1 cellular context compared by ENCODE assay signal in the genomic region with DNA sequence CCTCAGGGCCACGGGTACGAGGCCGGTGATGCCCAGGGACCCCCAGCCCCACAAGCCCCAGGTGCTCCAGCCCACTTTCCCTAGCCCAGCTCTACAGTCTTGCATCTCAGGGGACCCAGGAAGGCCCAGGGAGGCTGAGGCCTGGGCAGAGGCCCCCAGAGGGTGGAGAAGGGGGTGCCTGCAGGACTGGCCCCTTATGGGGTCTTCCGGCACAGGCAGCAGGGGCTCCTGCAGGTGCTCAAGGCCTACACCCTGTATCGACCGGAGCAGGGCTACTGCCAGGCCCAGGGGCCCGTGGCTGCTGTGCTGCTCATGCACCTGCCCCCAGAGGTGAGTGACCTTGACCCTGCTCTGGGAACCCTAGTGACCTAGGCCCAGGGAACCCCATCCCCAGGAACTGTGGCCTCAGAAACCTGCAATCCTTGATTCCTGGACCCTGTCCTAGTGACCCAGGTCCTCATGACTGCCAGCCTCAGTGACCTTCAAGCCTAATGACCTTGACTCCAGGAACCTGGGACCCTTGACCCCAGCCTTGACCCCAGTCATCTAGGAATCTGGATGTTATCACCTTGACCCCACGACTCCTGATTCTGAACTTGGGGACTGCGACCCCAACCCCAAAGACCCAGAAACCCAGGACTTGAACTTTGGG.
A peak's percentile ranks its signal among the peaks of the same experiment; 100 is the strongest.
TF ChIP-seq lines count a peak whose summit lies in the region.

No MANE protein-coding gene starts in this region.

TF ChIP-seq in K562, 482 proteins besides CTCF, POLR2A, EP300 and RAD21:
- no peak for TF ChIP-seq ZBTB17 (CRISPR knock-in tag; IDR thresholded peaks at IDR 0.05)
- TF ChIP-seq KAT2B (IDR thresholded peaks at IDR 0.05; ENCODE audit: low read depth, low read length), result no peak
- no peak for TF ChIP-seq CC2D1A (IDR thresholded peaks at IDR 0.05)
- TF ChIP-seq ELF4 (CRISPR knock-in tag; IDR thresholded peaks at IDR 0.05), result no peak
- TF ChIP-seq, protein P1, sequence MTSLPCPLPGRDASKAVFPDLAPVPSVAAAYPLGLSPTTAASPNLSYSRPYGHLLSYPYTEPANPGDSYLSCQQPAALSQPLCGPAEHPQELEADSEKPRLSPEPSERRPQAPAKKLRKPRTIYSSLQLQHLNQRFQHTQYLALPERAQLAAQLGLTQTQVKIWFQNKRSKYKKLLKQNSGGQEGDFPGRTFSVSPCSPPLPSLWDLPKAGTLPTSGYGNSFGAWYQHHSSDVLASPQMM (CRISPR knock-in tag; IDR thresholded peaks at IDR 0.05), result no peak
- TF ChIP-seq DIDO1 (tag; IDR thresholded peaks at IDR 0.05; ENCODE audit: low read depth), result no peak
- peak; percentile 89 for TF ChIP-seq ESRRA (IDR thresholded peaks at IDR 0.05; ENCODE audit: borderline replicate concordance, low read depth)
- TF ChIP-seq PML (IDR thresholded peaks at IDR 0.05; ENCODE audit: low read length), result no peak
- TF ChIP-seq, protein P2, sequence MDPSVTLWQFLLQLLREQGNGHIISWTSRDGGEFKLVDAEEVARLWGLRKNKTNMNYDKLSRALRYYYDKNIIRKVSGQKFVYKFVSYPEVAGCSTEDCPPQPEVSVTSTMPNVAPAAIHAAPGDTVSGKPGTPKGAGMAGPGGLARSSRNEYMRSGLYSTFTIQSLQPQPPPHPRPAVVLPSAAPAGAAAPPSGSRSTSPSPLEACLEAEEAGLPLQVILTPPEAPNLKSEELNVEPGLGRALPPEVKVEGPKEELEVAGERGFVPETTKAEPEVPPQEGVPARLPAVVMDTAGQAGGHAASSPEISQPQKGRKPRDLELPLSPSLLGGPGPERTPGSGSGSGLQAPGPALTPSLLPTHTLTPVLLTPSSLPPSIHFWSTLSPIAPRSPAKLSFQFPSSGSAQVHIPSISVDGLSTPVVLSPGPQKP (CRISPR knock-in tag; IDR thresholded peaks at IDR 0.05), result no peak
- TF ChIP-seq TCF7L2 (IDR thresholded peaks at IDR 0.05; ENCODE audit: low read depth, low read length), result no peak
- 0 out of 2 replicates have a peak, but pooled peaks have one; percentile 12 for TF ChIP-seq ZBTB7A (IDR thresholded peaks at IDR 0.05; ENCODE audit: borderline replicate concordance, control insufficient read depth, low read depth, low read length)
- TF ChIP-seq OTX1 (CRISPR knock-in tag; IDR thresholded peaks at IDR 0.05), result no peak
- no peak for TF ChIP-seq SRSF1 (IDR thresholded peaks at IDR 0.05; ENCODE audit: low read depth, low read length)
- 0 out of 2 replicates have a peak, but pooled peaks have one; percentile 25 for TF ChIP-seq POLR2G (IDR thresholded peaks at IDR 0.05; ENCODE audit: low read depth, low read length)
- TF ChIP-seq CXXC5 (CRISPR knock-in tag; IDR thresholded peaks at IDR 0.05), result no peak
- TF ChIP-seq, protein P3, sequence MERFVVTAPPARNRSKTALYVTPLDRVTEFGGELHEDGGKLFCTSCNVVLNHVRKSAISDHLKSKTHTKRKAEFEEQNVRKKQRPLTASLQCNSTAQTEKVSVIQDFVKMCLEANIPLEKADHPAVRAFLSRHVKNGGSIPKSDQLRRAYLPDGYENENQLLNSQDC (CRISPR knock-in tag; IDR thresholded peaks at IDR 0.05), result no peak
- TF ChIP-seq HDAC2 (IDR thresholded peaks at IDR 0.05), result no peak
- TF ChIP-seq PYGO2 (tag; IDR thresholded peaks at IDR 0.05), result no peak
- TF ChIP-seq NR2C2 (CRISPR knock-in tag; IDR thresholded peaks at IDR 0.05), result no peak
- TF ChIP-seq NR2C2 (tag; IDR thresholded peaks at IDR 0.05), result peak; percentile 44; the same call in 1 of the 2 replicates
- TF ChIP-seq, protein P4, sequence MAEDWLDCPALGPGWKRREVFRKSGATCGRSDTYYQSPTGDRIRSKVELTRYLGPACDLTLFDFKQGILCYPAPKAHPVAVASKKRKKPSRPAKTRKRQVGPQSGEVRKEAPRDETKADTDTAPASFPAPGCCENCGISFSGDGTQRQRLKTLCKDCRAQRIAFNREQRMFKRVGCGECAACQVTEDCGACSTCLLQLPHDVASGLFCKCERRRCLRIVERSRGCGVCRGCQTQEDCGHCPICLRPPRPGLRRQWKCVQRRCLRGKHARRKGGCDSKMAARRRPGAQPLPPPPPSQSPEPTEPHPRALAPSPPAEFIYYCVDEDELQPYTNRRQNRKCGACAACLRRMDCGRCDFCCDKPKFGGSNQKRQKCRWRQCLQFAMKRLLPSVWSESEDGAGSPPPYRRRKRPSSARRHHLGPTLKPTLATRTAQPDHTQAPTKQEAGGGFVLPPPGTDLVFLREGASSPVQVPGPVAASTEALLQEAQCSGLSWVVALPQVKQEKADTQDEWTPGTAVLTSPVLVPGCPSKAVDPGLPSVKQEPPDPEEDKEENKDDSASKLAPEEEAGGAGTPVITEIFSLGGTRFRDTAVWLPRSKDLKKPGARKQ (CRISPR knock-in tag; IDR thresholded peaks at IDR 0.05), result no peak
- TF ChIP-seq HSF4 (CRISPR knock-in tag; IDR thresholded peaks at IDR 0.05; ENCODE audit: borderline replicate concordance), result no peak
- TF ChIP-seq, protein P5, sequence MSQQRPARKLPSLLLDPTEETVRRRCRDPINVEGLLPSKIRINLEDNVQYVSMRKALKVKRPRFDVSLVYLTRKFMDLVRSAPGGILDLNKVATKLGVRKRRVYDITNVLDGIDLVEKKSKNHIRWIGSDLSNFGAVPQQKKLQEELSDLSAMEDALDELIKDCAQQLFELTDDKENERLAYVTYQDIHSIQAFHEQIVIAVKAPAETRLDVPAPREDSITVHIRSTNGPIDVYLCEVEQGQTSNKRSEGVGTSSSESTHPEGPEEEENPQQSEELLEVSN (IDR thresholded peaks at IDR 0.05; ENCODE audit: borderline replicate concordance in 1 of 2, extremely low read depth in 1 of 2, insufficient read depth in 1 of 2, insufficient read length in 1 of 2, low read depth in 1 of 2, low read length in 1 of 2, poor library complexity in 1 of 2, severe bottlenecking in 1 of 2), result no peak
- no peak for TF ChIP-seq NCOA6 (IDR thresholded peaks at IDR 0.05)
- TF ChIP-seq MTA2 (IDR thresholded peaks at IDR 0.05; ENCODE audit: low read depth), result no peak
- no peak for TF ChIP-seq PHB2 (IDR thresholded peaks at IDR 0.05; ENCODE audit: low read depth)
- TF ChIP-seq ARID2 (IDR thresholded peaks at IDR 0.05), result no peak
- TF ChIP-seq POLR2AphosphoS2 (IDR thresholded peaks at IDR 0.05; ENCODE audit: low read length), result no peak
- TF ChIP-seq FOXJ2 (tag; IDR thresholded peaks at IDR 0.05), result no peak
- TF ChIP-seq ZNF764 (CRISPR knock-in tag; IDR thresholded peaks at IDR 0.05; ENCODE audit: low read depth), result no peak
- TF ChIP-seq ZNF121 (CRISPR knock-in tag; conservative IDR thresholded peaks at IDR 0.05), result no peak
- TF ChIP-seq, protein P6, sequence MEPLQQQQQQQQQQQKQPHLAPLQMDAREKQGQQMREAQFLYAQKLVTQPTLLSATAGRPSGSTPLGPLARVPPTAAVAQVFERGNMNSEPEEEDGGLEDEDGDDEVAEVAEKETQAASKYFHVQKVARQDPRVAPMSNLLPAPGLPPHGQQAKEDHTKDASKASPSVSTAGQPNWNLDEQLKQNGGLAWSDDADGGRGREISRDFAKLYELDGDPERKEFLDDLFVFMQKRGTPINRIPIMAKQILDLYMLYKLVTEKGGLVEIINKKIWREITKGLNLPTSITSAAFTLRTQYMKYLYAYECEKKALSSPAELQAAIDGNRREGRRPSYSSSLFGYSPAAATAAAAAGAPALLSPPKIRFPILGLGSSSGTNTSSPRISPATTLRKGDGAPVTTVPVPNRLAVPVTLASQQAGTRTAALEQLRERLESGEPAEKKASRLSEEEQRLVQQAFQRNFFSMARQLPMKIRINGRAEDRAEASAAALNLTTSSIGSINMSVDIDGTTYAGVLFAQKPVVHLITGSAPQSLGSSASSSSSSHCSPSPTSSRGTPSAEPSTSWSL (CRISPR knock-in tag; IDR thresholded peaks at IDR 0.05; ENCODE audit: borderline replicate concordance), result no peak
- TF ChIP-seq NBN (IDR thresholded peaks at IDR 0.05; ENCODE audit: low read depth), result no peak
- no peak for TF ChIP-seq RB1 (IDR thresholded peaks at IDR 0.05; ENCODE audit: low read depth)
- no peak for TF ChIP-seq ZNF436 (CRISPR knock-in tag; IDR thresholded peaks at IDR 0.05)
- no peak for TF ChIP-seq LCOR (CRISPR knock-in tag; IDR thresholded peaks at IDR 0.05)
- TF ChIP-seq ZNF354B (CRISPR knock-in tag; IDR thresholded peaks at IDR 0.05), result no peak
- TF ChIP-seq FOXA3 (CRISPR knock-in tag; conservative IDR thresholded peaks at IDR 0.05 in 1 of 2, IDR thresholded peaks at IDR 0.05 in 1 of 2), result no peak
- no peak for TF ChIP-seq U2AF1 (optimal IDR thresholded peaks at IDR 0.05; ENCODE audit: low read depth, low read length)
- no peak for TF ChIP-seq LEF1 (IDR thresholded peaks at IDR 0.05)
- peak; percentile 65 for TF ChIP-seq NR2C1 (IDR thresholded peaks at IDR 0.05)
- TF ChIP-seq NR2C1 (tag; IDR thresholded peaks at IDR 0.05), result peak; percentile 75
- no peak for TF ChIP-seq BRF1 (IDR thresholded peaks at IDR 0.05; ENCODE audit: borderline replicate concordance, extremely low read depth, insufficient read length)
- TF ChIP-seq HCFC1 (IDR thresholded peaks at IDR 0.05; ENCODE audit: low read depth, low read length), result no peak
- no peak for TF ChIP-seq TEAD2 (tag; IDR thresholded peaks at IDR 0.05)
TF ChIP-seq in K562: peak in this region for 5.
